ENCODE assay signal across 26 cellular contexts in genomic region chr12:99946131-99946530, GRCh38. TPM values are rescaled to one million over a fixed set of nuclear protein-coding genes. Genes with fewer than 3 reads are reported as not detected.
"Had no signal": no experiment of that assay in that cellular context is flagged by ENCODE, and none has a peak within 500 bp of the region (broad histone marks: within the 10 kb centered on the region; RNA-seq: fewer than 3 reads in every experiment).

No MANE protein-coding gene starts in this region.

- H3K4me1 ChIP-seq: colonic mucosa, esophagus muscularis mucosa, esophagus squamous epithelium, foreskin keratinocyte, gastrocnemius medialis, gastroesophageal sphincter, heart left ventricle, heart right ventricle had no signal

- H3K4me1 Mint-ChIP-seq: endodermal cell had no signal

- DNase-seq: colonic mucosa; cortex of kidney; dermis blood vessel endothelial cell; dorsolateral prefrontal cortex; effector CD4-positive, alpha-beta T cell; effector CD8-positive, alpha-beta T cell; effector memory CD4-positive, alpha-beta T cell; effector memory CD8-positive, alpha-beta T cell; endodermal cell; erythroblast; esophagus squamous epithelium; foreskin fibroblast; foreskin keratinocyte; foreskin melanocyte; gastrocnemius medialis; glutamatergic neuron; head of caudate nucleus; heart left ventricle; heart right ventricle had no signal

- ATAC-seq: effector memory CD8-positive, alpha-beta T cell; esophagus mucosa; foreskin keratinocyte; gastrocnemius medialis; gastroesophageal sphincter; heart left ventricle; heart right ventricle had no signal

- H3K4me3 ChIP-seq: colonic mucosa, coronary artery, dorsolateral prefrontal cortex, esophagus muscularis mucosa, esophagus squamous epithelium, gastrocnemius medialis, gastroesophageal sphincter, heart left ventricle, heart right ventricle had no signal

- H3K9me3 Mint-ChIP-seq: dendritic cell treated with granulocyte-macrophage colony-stimulating factor and Interleukin-4, amounts not matched to agents 40 ng/mL and 50 ng/mL, for 4 days; endodermal cell had no signal

- H3K27me3 ChIP-seq: colonic mucosa, dorsolateral prefrontal cortex, esophagus muscularis mucosa, esophagus squamous epithelium, foreskin keratinocyte, gastrocnemius medialis, gastroesophageal sphincter, heart left ventricle, heart right ventricle had no signal

- H3K27ac ChIP-seq: colonic mucosa, coronary artery, dorsolateral prefrontal cortex, epithelial cell of prostate, esophagus muscularis mucosa, esophagus squamous epithelium, foreskin keratinocyte, gastrocnemius medialis, gastroesophageal sphincter, heart left ventricle, heart right ventricle had no signal

- H3K9me3 ChIP-seq: colonic mucosa, esophagus muscularis mucosa, esophagus squamous epithelium, gastrocnemius medialis, gastroesophageal sphincter had no signal

- H3K27ac Mint-ChIP-seq: dendritic cell treated with granulocyte-macrophage colony-stimulating factor and Interleukin-4, amounts not matched to agents 40 ng/mL and 50 ng/mL, for 4 days; effector memory CD8-positive, alpha-beta T cell; endodermal cell had no signal

- H3K27me3 Mint-ChIP-seq: dendritic cell treated with granulocyte-macrophage colony-stimulating factor and Interleukin-4, amounts not matched to agents 40 ng/mL and 50 ng/mL, for 4 days had no signal

- H3K36me3 ChIP-seq: colonic mucosa, esophagus muscularis mucosa, esophagus squamous epithelium, gastrocnemius medialis, gastroesophageal sphincter, heart left ventricle, heart right ventricle had no signal

- H3K4me3 Mint-ChIP-seq: dendritic cell treated with granulocyte-macrophage colony-stimulating factor and Interleukin-4, amounts not matched to agents 40 ng/mL and 50 ng/mL, for 4 days; effector memory CD8-positive, alpha-beta T cell; endodermal cell had no signal

RNA-seq across cellular contexts. Expression of gene ANKS1B, which starts 38.6 kb away (rescaled TPM):
- total RNA-seq: dermis blood vessel endothelial cell, glomerular endothelial cell had no signal
- polyA plus RNA-seq: foreskin keratinocyte had no signal
